Comparison of ENCODE assay signal across 28 cellular contexts in the genomic region with DNA sequence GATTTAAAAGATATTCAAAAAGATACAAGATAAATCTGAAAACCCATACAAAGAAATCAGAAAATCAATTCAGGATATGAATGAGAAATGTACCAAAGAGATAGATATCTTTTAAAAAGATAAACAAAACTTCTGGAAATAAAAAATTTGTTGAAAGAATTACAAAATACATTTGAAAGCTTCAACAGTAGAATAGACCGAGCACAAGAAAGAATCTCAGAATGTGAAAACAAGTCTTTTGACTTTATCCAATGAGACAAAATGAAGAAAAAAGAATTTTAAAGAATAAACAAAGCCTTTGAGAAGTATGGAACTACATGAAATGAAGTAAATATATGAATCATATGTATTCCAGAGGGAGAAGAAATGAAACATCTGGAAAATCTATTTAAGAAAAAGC.
"Had no signal": no experiment of that assay in that cellular context is flagged by ENCODE, and none has a peak within 500 bp of the region (broad histone marks: within the 10 kb centered on the region; RNA-seq: fewer than 3 reads in every experiment).

No MANE protein-coding gene starts in this region.

- H3K27me3 ChIP-seq: ascending aorta, cardiac muscle cell, MG63, SJSA1 had no signal

- H3K9me3 ChIP-seq: ascending aorta, MG63 had no signal

- FAIRE-seq: TTC549 had no signal

- H3K4me3 ChIP-seq: ascending aorta, cardiac muscle cell, MG63, SJSA1 had no signal

- H3K27ac ChIP-seq: ascending aorta, cardiac muscle cell, SJSA1 had no signal

- H3K4me1 ChIP-seq: ascending aorta, SJSA1 had no signal

- H3K9ac ChIP-seq: SK-N-SH had no signal

- ATAC-seq: activated CD8-positive, alpha-beta T cell treated with anti-CD3 and anti-CD28 coated beads for 36 hours had no signal

- H3K36me3 ChIP-seq: ascending aorta, cardiac muscle cell, MG63, SJSA1 had no signal

- H3K4me2 ChIP-seq: SK-N-SH had no signal

- DNase-seq: activated CD4-positive, alpha-beta T cell treated with anti-CD3 and anti-CD28 coated beads, Interleukin-2, amount 10 ng/mL, durations not matched to agents 24 days and 14 days; activated CD4-positive, alpha-beta T cell treated with anti-CD3 and anti-CD28 coated beads, Interleukin-2, amount 50 U/mL, for 4 hours; activated CD8-positive, alpha-beta T cell treated with anti-CD3 and anti-CD28 coated beads for 36 hours; activated gamma-delta T cell; activated naive CD4-positive, alpha-beta T cell treated with Interleukin-2 at 50 U/mL for 16 hours; activated naive CD8-positive, alpha-beta T cell treated with anti-CD3 and anti-CD28 coated beads, Interleukin-2, amount 10 ng/mL, durations not matched to agents 7 days and 5 days; activated T-cell treated with anti-CD3 and anti-CD28 coated beads, Interleukin-2, amount 50 U/mL, for 24 hours; amygdala; Kasumi-1; KG1; MG63; NCI-H1092; NCI-H146; NCI-H187; NCI-H2029 treated with DMSO at 0.1 percent for 48 hours; NCI-H2107; NCI-H2171; NCI-H226; NCI-H446 treated with DMSO at 0.1 percent for 48 hours; NCI-H524; NCI-H69; NK-92 treated with Interleukin-12 subunit alpha and Interleukin-12 subunit beta, amount 100 ng/mL, for 24 hours; SHP77 treated with DMSO at 0.1 percent for 48 hours; SK-N-SH had no signal
